In genomic region chr19:49497047-49497789, GRCh38 we compare ENCODE assay signal across 9 cellular contexts. TPM values are rescaled to one million over a fixed set of nuclear protein-coding genes. Genes with fewer than 3 reads are reported as not detected.
A peak's percentile ranks its signal among the peaks of the same experiment; 100 is the strongest.
DNase-seq lines count a peak whose midpoint lies in the region; ATAC-seq, FAIRE-seq and TF ChIP-seq lines count a peak whose summit lies in the region.
"Had no signal": no experiment of that assay in that cellular context is flagged by ENCODE, and none has a peak within 500 bp of the region (broad histone marks: within the 10 kb centered on the region; RNA-seq: fewer than 3 reads in every experiment).

No MANE protein-coding gene starts in this region.

- peak overlapping the region; percentile 86 to 99 (median 99) for H3K4me3 Mint-ChIP-seq in IgD-negative memory B cell
- H3K4me3 Mint-ChIP-seq in T-helper 2 cell treated with Interferon-gamma antibody and Interleukin-4, amounts not matched to agents 5 μg/mL and 100 μg/mL, for 36 hours: peak overlapping the region; percentile 100

- no peak for TF ChIP-seq POLR2A in breast epithelium (IDR thresholded peaks at IDR 0.05)

- peaks cover 2% of the 10 kb centered on the region for H3K27me3 Mint-ChIP-seq in IgD-negative memory B cell
- H3K27me3 Mint-ChIP-seq in T-helper 2 cell treated with Interferon-gamma antibody and Interleukin-4, amounts not matched to agents 5 μg/mL and 100 μg/mL, for 36 hours (ENCODE audit: low read depth): no peaks in the 10 kb centered on the region

- no peaks in the 10 kb centered on the region for H3K27me3 ChIP-seq in breast epithelium

- H3K4me1 Mint-ChIP-seq in IgD-negative memory B cell: peaks cover 18 to 34% (median 31%) of the 10 kb centered on the region in 3 donors
- H3K4me1 Mint-ChIP-seq in T-helper 2 cell treated with Interferon-gamma antibody and Interleukin-4, amounts not matched to agents 5 μg/mL and 100 μg/mL, for 36 hours (ENCODE audit: low read depth): peaks cover 37% of the 10 kb centered on the region

- DNase-seq in COLO668 (lab: John Stamatoyannopoulos, UW; ENCODE audit: unreplicated experiment): peak; percentile 57
- DNase-seq in T-helper 2 cell treated with Interferon-gamma antibody and Interleukin-4, amounts not matched to agents 5 μg/mL and 100 μg/mL, for 36 hours (ENCODE audit: low spot score): peak; percentile 65
- no peak for DNase-seq in breast epithelium (ENCODE audit: low spot score in 2 of 2)
- no peak for DNase-seq in kidney
- DNase-seq in stimulated activated CD4-positive, alpha-beta T cell treated with anti-CD3 and anti-CD28 coated beads, Interleukin-4, amount 100 ng/mL, for 4 hours: peak; percentile 68 to 78

- H3K4me1 ChIP-seq in breast epithelium (peaks cover 3 to 14% of the 10 kb centered on the region in 2 donors), kidney (ENCODE audit: control insufficient read depth in 1 of 2, insufficient read depth in 1 of 2, low read depth in 1 of 2, low read length in 2 of 2) (peaks cover 14 to 20% of the 10 kb centered on the region in 2 donors)

- no peaks in the 10 kb centered on the region for H3K9me3 ChIP-seq in breast epithelium
- no peaks in the 10 kb centered on the region for H3K9me3 ChIP-seq in kidney (ENCODE audit: control insufficient read depth in 1 of 2, low read length in 2 of 2)

- H3K36me3 ChIP-seq in breast epithelium: no peaks in the 10 kb centered on the region
- peaks cover 25 to 37% of the 10 kb centered on the region in 2 donors for H3K36me3 ChIP-seq in kidney (ENCODE audit: control insufficient read depth in 1 of 2, insufficient read depth in 2 of 2, low read length in 2 of 2)

- peak overlapping the region; percentile 99 to 100 for H3K9ac ChIP-seq in kidney (ENCODE audit: low read length in 2 of 2)

- peak overlapping the region; percentile 92 to 98 (median 98) for H3K27ac Mint-ChIP-seq in IgD-negative memory B cell
- peak overlapping the region; percentile 98 for H3K27ac Mint-ChIP-seq in T-helper 2 cell treated with Interferon-gamma antibody and Interleukin-4, amounts not matched to agents 5 μg/mL and 100 μg/mL, for 36 hours

- peaks cover 18% of the 10 kb centered on the region for H3K36me3 Mint-ChIP-seq in IgD-negative memory B cell
- H3K36me3 Mint-ChIP-seq in T-helper 2 cell treated with Interferon-gamma antibody and Interleukin-4, amounts not matched to agents 5 μg/mL and 100 μg/mL, for 36 hours (ENCODE audit: low read depth): peaks cover 56% of the 10 kb centered on the region

- TF ChIP-seq CTCF in breast epithelium (IDR thresholded peaks at IDR 0.05) (no peak), kidney (IDR thresholded peaks at IDR 0.05; ENCODE audit: borderline replicate concordance, extremely low read depth, insufficient read depth) (no peak)

- peak overlapping the region; percentile 57 to 73 (median 66) for H3K4me3 ChIP-seq in breast epithelium
- H3K4me3 ChIP-seq in kidney (ENCODE audit: low read length in 2 of 2): peak overlapping the region; percentile 98 to 99

- intact Hi-C loops in breast epithelium (cut with DNase I; ENCODE audit: low total_unique reads) (loop anchor here (10.0 kb wide), 1 partner anchor 168 kb away; the partner anchor contains the start of genes BCL2L12 and IRF3), kidney (cut with DNase I) (no loop called here)

- H3K27ac ChIP-seq in breast epithelium: peak overlapping the region; percentile 95 to 97
- H3K27ac ChIP-seq in kidney (ENCODE audit: low read depth in 2 of 2, low read length in 2 of 2): peak overlapping the region; percentile 75 to 90

- no peak for FAIRE-seq in kidney (lab: Jason Lieb, UNC)
- FAIRE-seq: TTC549 had no signal

- ATAC-seq in HG02763 (IDR thresholded peaks at IDR 0.05; ENCODE audit: unreplicated experiment) (no peak), HG03095 (IDR thresholded peaks at IDR 0.05; ENCODE audit: unreplicated experiment) (no peak)

- no peaks in the 10 kb centered on the region for H3K9me3 Mint-ChIP-seq in IgD-negative memory B cell
- no peaks in the 10 kb centered on the region for H3K9me3 Mint-ChIP-seq in T-helper 2 cell treated with Interferon-gamma antibody and Interleukin-4, amounts not matched to agents 5 μg/mL and 100 μg/mL, for 36 hours

RNA-seq across cellular contexts. Expression of gene RPS11, which starts 1.0 kb away (rescaled TPM):
- polyA plus RNA-seq in IgD-negative memory B cell: 3,702 TPM
- 1,000 to 10,000 TPM; 5,709 to 7,550 (median 5,876) TPM for total RNA-seq in breast epithelium
- 1,449 TPM for total RNA-seq in kidney
- 3,462 TPM for polyA plus RNA-seq in kidney (ENCODE audit: insufficient read depth, low read depth, low replicate concordance)

RNA-seq across cellular contexts. Expression of gene RPL13A, which starts 9.8 kb away (rescaled TPM):
- polyA plus RNA-seq in IgD-negative memory B cell: 3,792 TPM
- total RNA-seq in breast epithelium: 1,000 to 10,000 TPM; 3,591 to 5,468 (median 4,346) TPM
- 2,090 TPM for total RNA-seq in kidney
- polyA plus RNA-seq in kidney (ENCODE audit: insufficient read depth, low read depth, low replicate concordance): 3,309 TPM

RNA-seq across cellular contexts. Expression of gene FCGRT, which starts 15.2 kb away (rescaled TPM):
- polyA plus RNA-seq in IgD-negative memory B cell: 60.8 TPM
- total RNA-seq in breast epithelium: 100 to 1,000 TPM; 164 to 389 (median 199) TPM
- total RNA-seq in kidney: 235 TPM
- 317 TPM for polyA plus RNA-seq in kidney (ENCODE audit: insufficient read depth, low read depth, low replicate concordance)

RNA-seq across cellular contexts. Expression of gene FLT3LG, which starts 23.2 kb away (rescaled TPM):
- polyA plus RNA-seq in IgD-negative memory B cell (24.3 TPM), kidney (ENCODE audit: insufficient read depth, low read depth, low replicate concordance) (7.4 TPM)
- total RNA-seq in breast epithelium (1 to 10 TPM; 4.3 to 7.0 (median 4.6) TPM), kidney (12.5 TPM)

RNA-seq across cellular contexts. Expression of gene RCN3, which starts 30.6 kb away (rescaled TPM):
- polyA plus RNA-seq in IgD-negative memory B cell (3.1 TPM), kidney (ENCODE audit: insufficient read depth, low read depth, low replicate concordance) (27.5 TPM)
- total RNA-seq in breast epithelium (10 to 100 TPM; 17.3 to 40.2 (median 34.7) TPM), kidney (18.4 TPM)

Comparison
In these comparisons a context has a peak if more than half of its experiments do, and no peak if none do; other contexts are left out.
1. DNase-seq: peak in COLO668 (single experiment), T-helper 2 cell treated with Interferon-gamma antibody and Interleukin-4, amounts not matched to agents 5 μg/mL and 100 μg/mL, for 36 hours (single experiment) and stimulated activated CD4-positive, alpha-beta T cell treated with anti-CD3 and anti-CD28 coated beads, Interleukin-4, amount 100 ng/mL, for 4 hours (2 of 2); none in breast epithelium (0 of 2) and kidney (single experiment).